2 cellular contexts compared by ENCODE assay signal in the genomic region with DNA sequence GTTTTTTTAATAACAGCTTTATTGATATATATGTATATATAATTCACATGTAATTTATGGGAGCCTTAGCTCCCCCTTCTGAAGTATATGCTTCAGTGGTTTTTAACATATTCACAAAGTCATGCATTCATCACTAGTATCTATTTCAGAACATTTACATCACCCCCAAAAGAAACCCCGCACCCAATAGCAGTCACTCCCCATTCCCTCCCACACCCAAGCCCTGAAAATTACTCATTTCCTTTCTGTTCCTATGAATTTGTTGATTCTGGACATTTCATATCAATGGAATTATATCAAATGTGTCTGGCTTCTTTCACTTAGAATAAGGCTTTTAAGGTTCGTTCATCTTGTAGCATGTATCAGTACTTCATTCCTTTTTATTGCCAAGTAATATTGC.
A peak's percentile ranks its signal among the peaks of the same experiment; 100 is the strongest.
TF ChIP-seq lines count a peak whose summit lies in the region.

No MANE protein-coding gene starts in this region.

TF ChIP-seq in IMR-90, 13 proteins besides CTCF, POLR2A, EP300 and RAD21:
- TF ChIP-seq USF2 (IDR thresholded peaks at IDR 0.05; ENCODE audit: low read depth, low read length), result no peak
- no peak for TF ChIP-seq CEBPB (IDR thresholded peaks at IDR 0.05; ENCODE audit: low read depth, low read length)
- TF ChIP-seq MAFK (IDR thresholded peaks at IDR 0.05; ENCODE audit: low read depth, low read length), result no peak
- TF ChIP-seq SMC3 (IDR thresholded peaks at IDR 0.05; ENCODE audit: low read depth, low read length), result no peak
- peak; percentile 32; the same call in 1 of the 2 replicates for TF ChIP-seq NFE2L2 (IDR thresholded peaks at IDR 0.05; ENCODE audit: low read depth, low read length)
TF ChIP-seq in IMR-90: peak in this region for 1.

TF ChIP-seq in K562, 482 proteins besides CTCF, POLR2A, EP300 and RAD21:
- TF ChIP-seq, protein P1, sequence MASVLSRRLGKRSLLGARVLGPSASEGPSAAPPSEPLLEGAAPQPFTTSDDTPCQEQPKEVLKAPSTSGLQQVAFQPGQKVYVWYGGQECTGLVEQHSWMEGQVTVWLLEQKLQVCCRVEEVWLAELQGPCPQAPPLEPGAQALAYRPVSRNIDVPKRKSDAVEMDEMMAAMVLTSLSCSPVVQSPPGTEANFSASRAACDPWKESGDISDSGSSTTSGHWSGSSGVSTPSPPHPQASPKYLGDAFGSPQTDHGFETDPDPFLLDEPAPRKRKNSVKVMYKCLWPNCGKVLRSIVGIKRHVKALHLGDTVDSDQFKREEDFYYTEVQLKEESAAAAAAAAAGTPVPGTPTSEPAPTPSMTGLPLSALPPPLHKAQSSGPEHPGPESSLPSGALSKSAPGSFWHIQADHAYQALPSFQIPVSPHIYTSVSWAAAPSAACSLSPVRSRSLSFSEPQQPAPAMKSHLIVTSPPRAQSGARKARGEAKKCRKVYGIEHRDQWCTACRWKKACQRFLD (CRISPR knock-in tag; IDR thresholded peaks at IDR 0.05), result no peak
- no peak for TF ChIP-seq YY1 (IDR thresholded peaks at IDR 0.05; ENCODE audit: borderline replicate concordance in 1 of 3, control insufficient read depth in 1 of 3, extremely low read depth in 1 of 3, insufficient read depth in 3 of 3, insufficient read length in 1 of 3, insufficient replicate concordance in 2 of 3, low read depth in 1 of 3, low read length in 2 of 3)
- TF ChIP-seq, protein P2, sequence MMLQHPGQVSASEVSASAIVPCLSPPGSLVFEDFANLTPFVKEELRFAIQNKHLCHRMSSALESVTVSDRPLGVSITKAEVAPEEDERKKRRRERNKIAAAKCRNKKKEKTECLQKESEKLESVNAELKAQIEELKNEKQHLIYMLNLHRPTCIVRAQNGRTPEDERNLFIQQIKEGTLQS (IDR thresholded peaks at IDR 0.05), result peak; percentile 16; the same call in 1 of the 2 replicates
- TF ChIP-seq, protein P2 (CRISPR knock-in tag; conservative IDR thresholded peaks at IDR 0.05), result no peak
- TF ChIP-seq CEBPG (CRISPR knock-in tag; IDR thresholded peaks at IDR 0.05), result no peak
- TF ChIP-seq CEBPG (tag; conservative IDR thresholded peaks at IDR 0.05 in 1 of 2, IDR thresholded peaks at IDR 0.05 in 1 of 2), result peak in 1 of 2 experiments; percentile 73; a peak in 2 of 4 replicates
- no peak for TF ChIP-seq BDP1 (IDR thresholded peaks at IDR 0.05; ENCODE audit: insufficient read depth, insufficient read length)
TF ChIP-seq in K562: peak in this region for 2.
